8 cellular contexts compared by ENCODE assay signal in the genomic region with DNA sequence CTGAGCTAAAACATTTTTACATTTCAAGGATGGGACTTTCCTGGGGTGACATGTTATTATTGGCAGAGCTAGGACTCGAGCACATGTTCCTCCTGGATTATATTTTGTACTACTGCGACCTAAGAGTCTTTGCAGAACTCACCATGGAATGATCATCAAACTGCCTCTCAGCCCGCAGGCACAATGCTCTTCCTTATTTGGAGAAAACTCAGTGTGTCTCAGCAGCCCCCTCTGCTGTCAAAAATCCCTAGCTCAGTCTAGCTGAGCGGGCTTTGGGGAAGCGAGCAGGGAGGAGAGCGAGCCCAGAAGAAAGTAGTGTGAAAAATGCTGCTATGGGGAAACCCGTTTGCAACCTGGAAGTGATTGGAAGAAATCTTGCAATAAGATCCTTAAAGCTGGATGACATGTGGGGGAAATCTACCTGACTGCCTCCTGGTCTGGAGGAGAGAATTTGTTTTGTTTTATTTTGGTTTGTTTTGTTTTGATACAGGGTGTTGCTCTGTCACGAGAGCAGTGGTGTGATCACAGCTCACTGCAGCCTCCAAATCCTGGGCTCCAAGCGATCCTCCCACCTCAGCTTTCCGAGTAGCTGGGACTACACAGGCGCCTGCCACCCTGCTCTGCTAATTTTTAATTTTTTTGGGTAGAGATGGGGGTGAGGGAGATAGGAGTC.
DNase-seq lines count a peak whose midpoint lies in the region; ATAC-seq and TF ChIP-seq lines count a peak whose summit lies in the region.

No MANE protein-coding gene starts in this region.

- H3K9ac ChIP-seq in HUES6 (ENCODE audit: low read length): peak overlapping the region; percentile 45
- H3K9ac ChIP-seq in OCI-LY1 (ENCODE audit: low read length): no peak overlapping the region; the same call in 1 of the 2 replicates

- H3K27me3 ChIP-seq in HUES6 (ENCODE audit: control insufficient read depth, insufficient read depth, low read length): no peaks in the 10 kb centered on the region
- H3K27me3 ChIP-seq in OCI-LY1 (ENCODE audit: insufficient read depth, low read length): no peaks in the 10 kb centered on the region; the same call in 1 of the 2 replicates
- H3K27me3 ChIP-seq in naive thymus-derived CD4-positive, alpha-beta T cell (ENCODE audit: control insufficient read depth in 2 of 2, insufficient read depth in 2 of 2, low read length in 2 of 2): no peaks in the 10 kb centered on the region

- H3K4me3 ChIP-seq in HUES6 (ENCODE audit: low read depth, low read length) (no peak overlapping the region), OCI-LY1 (ENCODE audit: low read depth, low read length, poor library complexity, severe bottlenecking) (no peak overlapping the region)
- no peak overlapping the region for H3K4me3 ChIP-seq in naive thymus-derived CD4-positive, alpha-beta T cell (ENCODE audit: low read length)

- intact Hi-C loops in naive thymus-derived CD4-positive, alpha-beta T cell (cut with micrococcal nuclease): loop anchor here (1.0 to 2.0 kb wide), 8 partner anchors 30 to 1184 kb away; partner anchors contain the start of gene CLINT1 (in 1 of the 2)

- 0 out of 2 replicates have a peak overlapping the region, but pooled peaks have one; percentile 40 for H2AFZ ChIP-seq in OCI-LY1 (ENCODE audit: low read length)

- H3K4me1 ChIP-seq in HUES6 (ENCODE audit: control insufficient read depth, insufficient read depth, low read length) (peaks cover 29% of the 10 kb centered on the region), OCI-LY1 (ENCODE audit: insufficient read depth, low read length, severe bottlenecking) (peaks cover 12% of the 10 kb centered on the region)
- H3K4me1 ChIP-seq in naive thymus-derived CD4-positive, alpha-beta T cell (ENCODE audit: control insufficient read depth in 2 of 2, insufficient read depth in 2 of 2, low read length in 2 of 2): no peaks in the 10 kb centered on the region

- H3K4me2 ChIP-seq in OCI-LY1 (ENCODE audit: low read length): peak overlapping the region; percentile 53

- peak; percentile 17 for DNase-seq in CMK (ENCODE audit: low read depth)
- peak; percentile 83 for DNase-seq in activated CD8-positive, alpha-beta memory T cell treated with anti-CD3 and anti-CD28 coated beads, Interleukin-2, amount 50 U/mL, for 48 hours
- peak; percentile 44 to 78 (median 69) for DNase-seq in naive thymus-derived CD4-positive, alpha-beta T cell
- peak; percentile 50 to 60 for DNase-seq in stimulated activated CD8-positive, alpha-beta memory T cell treated with anti-CD3 and anti-CD28 coated beads, Interleukin-7, amount 100 ng/mL, for 4 hours (ENCODE audit: low read depth in 2 of 2)

- H3K27me3 Mint-ChIP-seq in naive thymus-derived CD4-positive, alpha-beta T cell: peaks cover 5 to 27% (median 9%) of the 10 kb centered on the region in 5 donors

- H3F3A ChIP-seq in OCI-LY1 (ENCODE audit: insufficient read depth, low read length): no peaks in the 10 kb centered on the region

- H4K20me1 ChIP-seq in OCI-LY1 (ENCODE audit: insufficient read depth, low read length): no peaks in the 10 kb centered on the region

- no peaks in the 10 kb centered on the region for H3K9me3 Mint-ChIP-seq in naive thymus-derived CD4-positive, alpha-beta T cell

- POLR2A ChIA-PET in naive thymus-derived CD4-positive, alpha-beta T cell (lab: Charles Lee): interaction anchor here (1.5 kb wide), 1 partner anchor 129 kb away, joined by 3 read pairs; no protein-coding TSS in a partner anchor

- CTCF ChIA-PET in naive thymus-derived CD4-positive, alpha-beta T cell (lab: Charles Lee): interaction anchor here (0.6 to 4.7 kb wide), 27 partner anchors 8 to 1158 kb away, joined by 3 to 36 read pairs (median 4); partner anchors contain the start of gene CLINT1

- H3K9me3 ChIP-seq in HUES6 (ENCODE audit: control insufficient read depth, insufficient read depth, low read depth, low read length) (no peaks in the 10 kb centered on the region), OCI-LY1 (ENCODE audit: low read length) (no peaks in the 10 kb centered on the region)
- H3K9me3 ChIP-seq in naive thymus-derived CD4-positive, alpha-beta T cell (ENCODE audit: control insufficient read depth in 2 of 3, low read length in 3 of 3): no peaks in the 10 kb centered on the region

- no peak overlapping the region for H3K27ac Mint-ChIP-seq in naive thymus-derived CD4-positive, alpha-beta T cell

- ATAC-seq in GM21367 (IDR thresholded peaks at IDR 0.05; ENCODE audit: unreplicated experiment) (peak; percentile 90), esophagus mucosa (peak; percentile 98)
- ATAC-seq in naive thymus-derived CD4-positive, alpha-beta T cell: peak; percentile 97

- TF ChIP-seq CTCF in OCI-LY1 (IDR thresholded peaks at IDR 0.05; ENCODE audit: low read length): peak; percentile 90

- no peaks in the 10 kb centered on the region for H3K36me3 Mint-ChIP-seq in naive thymus-derived CD4-positive, alpha-beta T cell

- H3K79me2 ChIP-seq in OCI-LY1 (ENCODE audit: insufficient read depth, low read length): no peaks in the 10 kb centered on the region

- H3K4me3 Mint-ChIP-seq in naive thymus-derived CD4-positive, alpha-beta T cell: peak overlapping the region in 4 of 10 donors; percentile 1 to 44 (median 4)

- H3K36me3 ChIP-seq in HUES6 (ENCODE audit: control insufficient read depth, insufficient read depth, low read length) (no peaks in the 10 kb centered on the region), OCI-LY1 (ENCODE audit: insufficient read depth, low read length) (no peaks in the 10 kb centered on the region)
- H3K36me3 ChIP-seq in naive thymus-derived CD4-positive, alpha-beta T cell (ENCODE audit: control insufficient read depth in 2 of 3, insufficient read depth in 3 of 3, low read length in 3 of 3): no peaks in the 10 kb centered on the region

- no peaks in the 10 kb centered on the region for H3K9me2 ChIP-seq in OCI-LY1 (ENCODE audit: low read depth, low read length)

- peak overlapping the region; percentile 38; the same call in 1 of the 2 replicates for H3K27ac ChIP-seq in HUES6 (ENCODE audit: low read depth, low read length)
- H3K27ac ChIP-seq in OCI-LY1 (ENCODE audit: low read depth, low read length, poor library complexity, severe bottlenecking): no peak overlapping the region
- no peak overlapping the region for H3K27ac ChIP-seq in naive thymus-derived CD4-positive, alpha-beta T cell (ENCODE audit: low read depth, low read length)

- H3K4me1 Mint-ChIP-seq in naive thymus-derived CD4-positive, alpha-beta T cell: peaks cover 5 to 10% (median 6%) of the 10 kb centered on the region in 7 donors

Comparison
In these comparisons a context has a peak if more than half of its experiments do, and no peak if none do; other contexts are left out.
1. DNase-seq: peak in every context shown above with its lines; median percentile 83 in activated CD8-positive, alpha-beta memory T cell treated with anti-CD3 and anti-CD28 coated beads, Interleukin-2, amount 50 U/mL, for 48 hours; 69 in naive thymus-derived CD4-positive, alpha-beta T cell; 55 in stimulated activated CD8-positive, alpha-beta memory T cell treated with anti-CD3 and anti-CD28 coated beads, Interleukin-7, amount 100 ng/mL, for 4 hours; 17 in CMK.